In the genomic region with DNA sequence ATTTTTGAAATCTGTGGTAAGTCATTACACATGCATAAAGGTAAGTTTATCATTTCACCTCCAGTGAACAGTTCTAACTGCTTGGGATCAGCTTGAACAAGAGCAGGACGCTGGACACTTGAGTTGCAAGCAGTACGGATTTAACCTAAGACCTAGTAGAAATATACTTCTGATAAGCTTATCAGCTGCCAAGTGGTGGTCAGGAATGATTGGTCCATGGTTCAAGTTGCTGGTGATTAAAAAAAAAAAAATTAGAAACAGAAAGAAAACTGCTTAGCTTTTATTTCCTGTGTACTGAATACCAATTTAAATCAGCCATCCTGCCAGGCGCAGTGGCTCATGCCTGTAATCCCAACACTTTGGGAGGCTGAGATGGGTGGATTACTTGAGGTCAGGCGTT, we compare ENCODE assay signal across 22 cellular contexts.
"Had no signal": no experiment of that assay in that cellular context is flagged by ENCODE, and none has a peak within 500 bp of the region (broad histone marks: within the 10 kb centered on the region; RNA-seq: fewer than 3 reads in every experiment).

No MANE protein-coding gene starts in this region.

- H3K27ac ChIP-seq: epithelial cell of prostate, heart left ventricle, neural progenitor cell, transverse colon, uterus had no signal

- H3K9me3 Mint-ChIP-seq: activated CD4-positive, alpha-beta T cell treated with anti-CD3 and anti-CD28 coated beads, Interleukin-2, amount 10 ng/mL, durations not matched to agents 7 days and 5 days; activated CD8-positive, alpha-beta T cell treated with anti-CD3 and anti-CD28 coated beads for 36 hours; endodermal cell; stimulated activated naive B cell treated with anti-CD40 and anti-IgM and Interleukin-4, amounts not matched to agents 10 μg/mL and 1 μg/mL and 100 μg/mL, for 72 hours had no signal

- H3K27me3 ChIP-seq: heart left ventricle, neural progenitor cell, transverse colon, uterus had no signal

- H3K4me3 Mint-ChIP-seq: activated CD4-positive, alpha-beta T cell treated with anti-CD3 and anti-CD28 coated beads, Interleukin-2, amount 10 ng/mL, durations not matched to agents 7 days and 5 days; activated CD8-positive, alpha-beta memory T cell treated with anti-CD3 and anti-CD28 coated beads, Interleukin-2, amount 10 ng/mL, durations not matched to agents 7 days and 5 days; activated CD8-positive, alpha-beta T cell treated with anti-CD3 and anti-CD28 coated beads for 36 hours; endodermal cell; neural progenitor cell; stimulated activated naive B cell treated with anti-CD40 and anti-IgM and Interleukin-4, amounts not matched to agents 10 μg/mL and 1 μg/mL and 100 μg/mL, for 72 hours had no signal

- ATAC-seq: activated CD8-positive, alpha-beta memory T cell treated with anti-CD3 and anti-CD28 coated beads, Interleukin-2, amount 10 ng/mL, durations not matched to agents 7 days and 5 days; heart left ventricle; left ventricle myocardium superior; sciatic nerve; stimulated activated naive B cell treated with anti-CD40 and anti-IgM and Interleukin-4, amounts not matched to agents 10 μg/mL and 1 μg/mL and 100 μg/mL, for 72 hours had no signal

- H3K27ac Mint-ChIP-seq: activated CD4-positive, alpha-beta T cell treated with anti-CD3 and anti-CD28 coated beads, Interleukin-2, amount 10 ng/mL, durations not matched to agents 7 days and 5 days; activated CD8-positive, alpha-beta memory T cell treated with anti-CD3 and anti-CD28 coated beads, Interleukin-2, amount 10 ng/mL, durations not matched to agents 7 days and 5 days; neural progenitor cell had no signal

- H3K36me3 Mint-ChIP-seq: neural progenitor cell had no signal

- H3K4me1 ChIP-seq: transverse colon had no signal

- DNase-seq: activated CD4-positive, alpha-beta T cell treated with anti-CD3 and anti-CD28 coated beads, Interleukin-2, amount 10 ng/mL, durations not matched to agents 7 days and 5 days; activated CD8-positive, alpha-beta memory T cell treated with anti-CD3 and anti-CD28 coated beads, Interleukin-2, amount 10 ng/mL, durations not matched to agents 7 days and 5 days; activated CD8-positive, alpha-beta T cell treated with anti-CD3 and anti-CD28 coated beads for 36 hours; activated effector memory CD4-positive, alpha-beta T cell treated with anti-CD3 and anti-CD28 coated beads, Interleukin-2, amount 50 U/mL, for 16 hours; activated naive CD4-positive, alpha-beta T cell treated with anti-CD3 and anti-CD28 coated beads, Interleukin-2, amount 50 U/mL, for 16 hours; activated T-cell treated with anti-CD3 and anti-CD28 coated beads for 4 hours; amygdala; cerebellar nuclear complex; cortex of kidney; endodermal cell; heart left ventricle; left ventricle myocardium superior; mammary epithelial cell; posterior cingulate gyrus; stimulated activated CD4-positive, alpha-beta T cell treated with anti-CD3 and anti-CD28 coated beads, Interleukin-15, amount 100 ng/mL, for 24 hours; stimulated activated naive B cell treated with anti-CD40 and anti-IgM and Interleukin-4, amounts not matched to agents 10 μg/mL and 1 μg/mL and 100 μg/mL, for 72 hours; transverse colon; uterus had no signal

- H3K36me3 ChIP-seq: neural progenitor cell, transverse colon, uterus had no signal

- H3K9me3 ChIP-seq: heart left ventricle, transverse colon, uterus had no signal

- H3K4me3 ChIP-seq: heart left ventricle, neural progenitor cell, smooth muscle cell, transverse colon, uterus had no signal

- H3K27me3 Mint-ChIP-seq: activated CD4-positive, alpha-beta T cell treated with anti-CD3 and anti-CD28 coated beads, Interleukin-2, amount 10 ng/mL, durations not matched to agents 7 days and 5 days; activated CD8-positive, alpha-beta memory T cell treated with anti-CD3 and anti-CD28 coated beads, Interleukin-2, amount 10 ng/mL, durations not matched to agents 7 days and 5 days; activated CD8-positive, alpha-beta T cell treated with anti-CD3 and anti-CD28 coated beads for 36 hours; stimulated activated naive B cell treated with anti-CD40 and anti-IgM and Interleukin-4, amounts not matched to agents 10 μg/mL and 1 μg/mL and 100 μg/mL, for 72 hours had no signal
